In genomic region chr3:176431073-176431472, GRCh38 we compare ENCODE assay signal across 23 cellular contexts.
DNase-seq lines count a peak whose midpoint lies in the region; ATAC-seq, FAIRE-seq and TF ChIP-seq lines count a peak whose summit lies in the region.
"Had no signal": no experiment of that assay in that cellular context is flagged by ENCODE, and none has a peak within 500 bp of the region (broad histone marks: within the 10 kb centered on the region; RNA-seq: fewer than 3 reads in every experiment).

No MANE protein-coding gene starts in this region.

- no peak overlapping the region for H4K5ac ChIP-seq in H1 (ENCODE audit: insufficient read length, low read depth, low read length)

- peak; percentile 15 for DNase-seq in NCI-H146 (lab: John Stamatoyannopoulos, UW)
- no peak for DNase-seq in NCI-H146 treated with DMSO at 0.1 percent for 48 hours (lab: John Stamatoyannopoulos, UW; ENCODE audit: unreplicated experiment)
- no peak for DNase-seq in activated naive CD8-positive, alpha-beta T cell treated with anti-CD3 and anti-CD28 coated beads, Interleukin-2, amount 50 U/mL, for 24 hours
- DNase-seq in activated naive CD8-positive, alpha-beta T cell treated with anti-CD3 and anti-CD28 coated beads for 36 hours: no peak
- no peak for DNase-seq in H1 (ENCODE audit: low read depth in 1 of 2, low spot score in 2 of 2)
- no peak for DNase-seq in SIG-M5 treated with dmso at 0.1 percent for 504 hours (lab: John Stamatoyannopoulos, UW; ENCODE audit: unreplicated experiment)
- no peak for DNase-seq in DMS 273 (lab: John Stamatoyannopoulos, UW; ENCODE audit: unreplicated experiment)
- DNase-seq: 8988T; ACHN; CD4-positive, alpha-beta T cell; DMS53; H7; KBM-7; NCI-H1105; NCI-H2081; NCI-H446; PC-3; T-cell had no signal

- no peaks in the 10 kb centered on the region for H3K36me3 Mint-ChIP-seq in activated naive CD8-positive, alpha-beta T cell treated with anti-CD3 and anti-CD28 coated beads, Interleukin-2, amount 50 U/mL, for 24 hours (ENCODE audit: low read depth)
- no peaks in the 10 kb centered on the region for H3K36me3 Mint-ChIP-seq in activated naive CD8-positive, alpha-beta T cell treated with anti-CD3 and anti-CD28 coated beads for 36 hours
- H3K36me3 Mint-ChIP-seq: T-cell had no signal

- H3K4me1 ChIP-seq in H1 (replicated peaks in 1 of 4; ENCODE audit: control insufficient read depth in 3 of 4, insufficient read depth in 4 of 4, low read length in 3 of 4): peaks cover 0 to 5% (median 3%) of the 10 kb centered on the region in 4 experiments; a peak in 2 of 7 replicates
- H3K4me1 ChIP-seq: BLaER1, SJSA1 had no signal

- no peak for TF ChIP-seq RAD21 in H1 (IDR thresholded peaks at IDR 0.05 in 1 of 2, conservative IDR thresholded peaks at IDR 0.05 in 1 of 2; ENCODE audit: low read depth in 2 of 2, low read length in 2 of 2)

- no peaks in the 10 kb centered on the region for H3K36me3 ChIP-seq in H1 (ENCODE audit: control insufficient read depth in 2 of 4, insufficient read depth in 4 of 4, low read length in 3 of 4)
- H3K36me3 ChIP-seq: BLaER1, SJSA1 had no signal

- CTCF ChIA-PET in H1 (lab: Charles Lee; ENCODE audit: partially characterized antibody): interaction anchor here (0.9 to 2.5 kb wide), 32 partner anchors 8 to 498 kb away, joined by 3 to 11 read pairs (median 4); no protein-coding TSS in a partner anchor

- no peak overlapping the region for H3K4me2 ChIP-seq in H1 (ENCODE audit: insufficient read depth in 1 of 2, low read depth in 2 of 2, low read length in 2 of 2)
- H3K4me2 ChIP-seq: BLaER1 had no signal

- H4K91ac ChIP-seq in H1 (replicated peaks; ENCODE audit: insufficient read length, low read length): no peak overlapping the region

- H2AFZ ChIP-seq in H1 (ENCODE audit: low read length): no peak overlapping the region

- H4K20me1 ChIP-seq in H1 (replicated peaks in 1 of 2; ENCODE audit: control insufficient read depth in 1 of 2, insufficient read depth in 2 of 2, low read length in 2 of 2): no peaks in the 10 kb centered on the region
- H4K20me1 ChIP-seq: BLaER1 had no signal

- no peaks in the 10 kb centered on the region for H3K9me3 Mint-ChIP-seq in activated naive CD8-positive, alpha-beta T cell treated with anti-CD3 and anti-CD28 coated beads, Interleukin-2, amount 50 U/mL, for 24 hours
- H3K9me3 Mint-ChIP-seq in activated naive CD8-positive, alpha-beta T cell treated with anti-CD3 and anti-CD28 coated beads for 36 hours: no peaks in the 10 kb centered on the region
- H3K9me3 Mint-ChIP-seq: CD4-positive, alpha-beta T cell had no signal

- no peaks in the 10 kb centered on the region for H3K27me3 Mint-ChIP-seq in activated naive CD8-positive, alpha-beta T cell treated with anti-CD3 and anti-CD28 coated beads, Interleukin-2, amount 50 U/mL, for 24 hours
- no peaks in the 10 kb centered on the region for H3K27me3 Mint-ChIP-seq in activated naive CD8-positive, alpha-beta T cell treated with anti-CD3 and anti-CD28 coated beads for 36 hours
- H3K27me3 Mint-ChIP-seq: CD4-positive, alpha-beta T cell; T-cell had no signal

- H3K4me3 Mint-ChIP-seq in activated naive CD8-positive, alpha-beta T cell treated with anti-CD3 and anti-CD28 coated beads, Interleukin-2, amount 50 U/mL, for 24 hours: no peak overlapping the region
- H3K4me3 Mint-ChIP-seq in activated naive CD8-positive, alpha-beta T cell treated with anti-CD3 and anti-CD28 coated beads for 36 hours: no peak overlapping the region
- H3K4me3 Mint-ChIP-seq: CD4-positive, alpha-beta T cell; T-cell had no signal

- H4K8ac ChIP-seq in H1 (ENCODE audit: extremely low read depth, insufficient read depth, low read length): no peak overlapping the region

- TF ChIP-seq CTCF in H1 (IDR thresholded peaks at IDR 0.05; ENCODE audit: control extremely low read depth in 1 of 3, insufficient read depth in 1 of 3, low read depth in 1 of 3, low read length in 3 of 3): no peak

- no peak overlapping the region for H3K14ac ChIP-seq in H1 (ENCODE audit: insufficient read length)

- no peak overlapping the region for H2BK15ac ChIP-seq in H1 (ENCODE audit: low read length)

- no peaks in the 10 kb centered on the region for H3K79me2 ChIP-seq in H1 (ENCODE audit: control insufficient read depth in 1 of 2, insufficient read depth in 2 of 2, low read length in 2 of 2)

- 82% methylated on average over 5 of the region's 5 CpGs; no CpG with 5 or more reads in 1 of the 2 experiments for WGBS in H1 (ENCODE audit: extremely low coverage in 1 of 2, insufficient coverage in 1 of 2, insufficient read length in 1 of 2, insufficient replicate concordance in 2 of 2, low coverage in 1 of 2, low lambda C conversion rate in 2 of 2, missing lambda C conversion rate in 1 of 2), 2 experiments

- no peak overlapping the region for H3K18ac ChIP-seq in H1 (ENCODE audit: extremely low read depth, low read length)

- H3K27me3 ChIP-seq in H1 (replicated peaks in 1 of 4; ENCODE audit: control insufficient read depth in 3 of 4, extremely low read depth in 1 of 4, insufficient read depth in 3 of 4, low read length in 3 of 4): no peaks in the 10 kb centered on the region
- H3K27me3 ChIP-seq: BLaER1, SJSA1 had no signal

- no peak overlapping the region for H3K4me3 ChIP-seq in H1 (ENCODE audit: extremely low read depth in 1 of 4, insufficient read depth in 2 of 4, low read depth in 3 of 4, low read length in 4 of 4)
- H3K4me3 ChIP-seq: BLaER1, SJSA1 had no signal

- no peak for TF ChIP-seq POLR2A in H1 (IDR thresholded peaks at IDR 0.05; ENCODE audit: control extremely low read depth in 1 of 2, low read depth in 2 of 2, low read length in 2 of 2)

- H2BK120ac ChIP-seq in H1 (replicated peaks; ENCODE audit: low read depth, low read length): no peak overlapping the region

- no peak overlapping the region for H3K9ac ChIP-seq in H1 (replicated peaks in 1 of 4; ENCODE audit: extremely low read depth in 1 of 4, low read depth in 3 of 4, low read length in 3 of 4)
- H3K9ac ChIP-seq: BLaER1 had no signal

- no peak overlapping the region for H2AK5ac ChIP-seq in H1 (ENCODE audit: low read depth, low read length)

- no peak for TF ChIP-seq EP300 in H1 (IDR thresholded peaks at IDR 0.05; ENCODE audit: borderline replicate concordance in 1 of 2, low read depth in 2 of 2, low read length in 2 of 2)

- no peak overlapping the region for H3K23ac ChIP-seq in H1 (ENCODE audit: insufficient read length)

- H3K9me3 ChIP-seq in H1 (ENCODE audit: insufficient read depth in 2 of 2, low read depth in 1 of 2, low read length in 1 of 2): no peaks in the 10 kb centered on the region
- H3K9me3 ChIP-seq: BLaER1, SJSA1 had no signal

- H2BK12ac ChIP-seq in H1 (ENCODE audit: low read depth, low read length): no peak overlapping the region

- H3K27ac ChIP-seq in H1 (ENCODE audit: low read depth, low read length): no peak overlapping the region
- H3K27ac ChIP-seq: BLaER1, SJSA1 had no signal

- no peak for ATAC-seq in activated naive CD8-positive, alpha-beta T cell treated with anti-CD3 and anti-CD28 coated beads, Interleukin-2, amount 50 U/mL, for 24 hours
- ATAC-seq in HG02973 (IDR thresholded peaks at IDR 0.05; ENCODE audit: unreplicated experiment): no peak
- ATAC-seq: T-cell had no signal

- H3K27ac Mint-ChIP-seq in activated naive CD8-positive, alpha-beta T cell treated with anti-CD3 and anti-CD28 coated beads, Interleukin-2, amount 50 U/mL, for 24 hours: peak overlapping the region; percentile 20
- no peak overlapping the region for H3K27ac Mint-ChIP-seq in activated naive CD8-positive, alpha-beta T cell treated with anti-CD3 and anti-CD28 coated beads for 36 hours
- H3K27ac Mint-ChIP-seq: CD4-positive, alpha-beta T cell; T-cell had no signal

- H3K4ac ChIP-seq in H1 (replicated peaks; ENCODE audit: insufficient read length, low read depth, low read length): no peak overlapping the region

- H3K23me2 ChIP-seq in H1 (ENCODE audit: low read depth, low read length): no peaks in the 10 kb centered on the region

- H3K56ac ChIP-seq in H1 (replicated peaks; ENCODE audit: insufficient read length, low read depth, low read length): no peak overlapping the region

- no peak overlapping the region for H2BK20ac ChIP-seq in H1 (ENCODE audit: low read length)

- H3K4me1 Mint-ChIP-seq in activated naive CD8-positive, alpha-beta T cell treated with anti-CD3 and anti-CD28 coated beads, Interleukin-2, amount 50 U/mL, for 24 hours: no peaks in the 10 kb centered on the region
- no peaks in the 10 kb centered on the region for H3K4me1 Mint-ChIP-seq in activated naive CD8-positive, alpha-beta T cell treated with anti-CD3 and anti-CD28 coated beads for 36 hours
- H3K4me1 Mint-ChIP-seq: T-cell had no signal

- POLR2A ChIA-PET in H1 (lab: Charles Lee; ENCODE audit: partially characterized antibody): interaction anchor here (0.7 to 1.9 kb wide), 4 partner anchors 9 to 138 kb away, joined by 3 to 4 read pairs (median 4); no protein-coding TSS in a partner anchor

- H3K79me1 ChIP-seq in H1 (ENCODE audit: low read depth, low read length): no peaks in the 10 kb centered on the region

- peak; percentile 24 for FAIRE-seq in H1 (lab: Jason Lieb, UNC)
- FAIRE-seq: D721Med, HTR-8/SVneo had no signal

- H2BK5ac ChIP-seq in H1 (ENCODE audit: low read depth, low read length): no peak overlapping the region

TF ChIP-seq in H1, 55 proteins besides CTCF, POLR2A, EP300 and RAD21 (continues in another document):
- TF ChIP-seq POU5F1 (IDR thresholded peaks at IDR 0.05; ENCODE audit: low read depth, low read length): no peak
- TF ChIP-seq SAP30 (IDR thresholded peaks at IDR 0.05; ENCODE audit: insufficient read depth, insufficient replicate concordance, low read length): no peak
- no peak for TF ChIP-seq TAF1 (IDR thresholded peaks at IDR 0.05; ENCODE audit: low read depth, low read length)
- TF ChIP-seq CREB1 (IDR thresholded peaks at IDR 0.05): no peak
- TF ChIP-seq SIX5 (IDR thresholded peaks at IDR 0.05; ENCODE audit: low read depth, low read length): no peak
- TF ChIP-seq MAX (IDR thresholded peaks at IDR 0.05): no peak
- TF ChIP-seq BRCA1 (IDR thresholded peaks at IDR 0.05; ENCODE audit: low read depth, low read length): no peak
- no peak for TF ChIP-seq CBX5 (IDR thresholded peaks at IDR 0.05; ENCODE audit: low read depth, low read length)
- TF ChIP-seq SP4 (IDR thresholded peaks at IDR 0.05; ENCODE audit: low read length): no peak
- no peak for TF ChIP-seq KDM1A (IDR thresholded peaks at IDR 0.05; ENCODE audit: borderline replicate concordance, low read length)
- TF ChIP-seq CHD2 (IDR thresholded peaks at IDR 0.05; ENCODE audit: low read length): no peak
- TF ChIP-seq CHD1 (IDR thresholded peaks at IDR 0.05; ENCODE audit: low read depth, low read length): no peak
